ENCODE assay signal across 7 cellular contexts in the genomic region with DNA sequence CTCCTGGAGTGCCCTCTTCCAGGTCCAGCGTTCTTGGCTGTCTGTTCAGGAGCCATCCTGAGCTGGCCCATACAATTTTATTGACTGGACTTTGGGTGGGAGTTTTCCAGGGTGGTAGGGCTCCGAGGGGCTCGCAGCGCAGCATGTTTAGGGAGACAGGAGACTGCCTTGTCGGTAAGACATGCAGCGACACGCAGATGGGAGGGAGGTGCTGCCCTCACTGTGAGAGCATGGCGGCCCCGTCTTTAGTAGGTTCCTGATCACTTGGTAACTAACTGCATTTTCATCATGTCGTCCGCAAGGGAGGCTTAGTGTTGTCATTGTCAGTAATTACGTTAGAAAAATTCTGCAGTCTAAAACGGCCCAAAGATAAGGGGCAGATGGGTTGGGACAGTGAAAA.
DNase-seq lines count a peak whose midpoint lies in the region; ATAC-seq, FAIRE-seq and TF ChIP-seq lines count a peak whose summit lies in the region.
"Not testable (repeated sequence)": the region's sequence is repeated elsewhere in the genome, so short reads cannot be mapped to it uniquely, and the experiment has no call there.

No MANE protein-coding gene starts in this region.

- H3K4me2 ChIP-seq in GM23248 (ENCODE audit: unreplicated experiment); K562 (ENCODE audit: insufficient read depth, low read length); endothelial cell of umbilical vein (ENCODE audit: insufficient read depth, low read length); skeletal muscle satellite cell (ENCODE audit: low read length): not testable (repeated sequence)

- TF ChIP-seq EP300 in K562 (IDR thresholded peaks at IDR 0.05; ENCODE audit: low read length) = not testable (repeated sequence)

- H3K9me1 ChIP-seq in K562 (ENCODE audit: control insufficient read depth, insufficient read depth, low read length); endothelial cell of umbilical vein (replicated peaks; ENCODE audit: control insufficient read depth, extremely low read depth, insufficient read depth, low read length): not testable (repeated sequence)

- H3K79me2 ChIP-seq in GM23248 (ENCODE audit: insufficient read depth) (peaks cover 42% of the 10 kb centered on the region), K562 (ENCODE audit: control insufficient read depth, insufficient read depth, low read length) (peaks cover 16% of the 10 kb centered on the region)
- H3K79me2 ChIP-seq in endothelial cell of umbilical vein (ENCODE audit: control insufficient read depth, insufficient read depth, low read length) = not testable (repeated sequence)

- FAIRE-seq in K562 (lab: Jason Lieb, UNC); endothelial cell of umbilical vein (lab: Jason Lieb, UNC); pancreas (lab: Jason Lieb, UNC): not testable (repeated sequence)

- not testable (repeated sequence) for H3K36me3 ChIP-seq in GM23248 (ENCODE audit: low read depth); K562 (ENCODE audit: control insufficient read depth, insufficient read depth, low read length); endothelial cell of umbilical vein (ENCODE audit: control insufficient read depth in 2 of 2, extremely low read depth in 1 of 2, insufficient read depth in 2 of 2, low read length in 2 of 2); pancreas; skeletal muscle satellite cell (ENCODE audit: insufficient read depth, low read length)

- not testable (repeated sequence) for H4K20me1 ChIP-seq in GM23248 (ENCODE audit: insufficient read depth); K562 (replicated peaks; ENCODE audit: control insufficient read depth, insufficient read depth, low read length); endothelial cell of umbilical vein (replicated peaks; ENCODE audit: control insufficient read depth, extremely low read depth, insufficient read depth, low read length)

- H3K4me1 ChIP-seq in GM23248 (ENCODE audit: insufficient read depth) (peaks cover 17% of the 10 kb centered on the region), endothelial cell of umbilical vein (ENCODE audit: control insufficient read depth, extremely low read depth, insufficient read depth, low read length) (peaks cover 19% of the 10 kb centered on the region), skeletal muscle satellite cell (ENCODE audit: control insufficient read depth, insufficient read depth, low read length) (peaks cover 18% of the 10 kb centered on the region)
- not testable (repeated sequence) for H3K4me1 ChIP-seq in K562 (replicated peaks in 1 of 2; ENCODE audit: control insufficient read depth in 2 of 2, insufficient read depth in 2 of 2, low read length in 2 of 2); pancreas

- intact Hi-C loops in K562 (cut with micrococcal nuclease); endothelial cell of umbilical vein (cut with micrococcal nuclease); Right ventricle myocardium superior (cut with DNase I); left cardiac atrium (cut with DNase I); pancreas (cut with DNase I): not testable (repeated sequence)

- not testable (repeated sequence) for DNase-seq in GM23248; K562 (ENCODE audit: extremely low read depth in 1 of 4, low spot score in 3 of 4); endothelial cell of umbilical vein (ENCODE audit: low read depth, low spot score); Right ventricle myocardium superior; left cardiac atrium; pancreas

- ATAC-seq in K562 = peak; percentile 9
- ATAC-seq in Right ventricle myocardium superior (ENCODE audit: poor library complexity) = peak; percentile 54
- peak; percentile 23 to 29 for ATAC-seq in left cardiac atrium
- peak; percentile 16 to 31 (median 26) for ATAC-seq in pancreas

- WGBS in GM23248 (ENCODE audit: low coverage in 1 of 2, low lambda C conversion rate in 2 of 2, missing lambda C conversion rate in 2 of 2), 2 experiments = no CpG with 5 or more reads among the region's 13 CpGs
- WGBS in K562 (ENCODE audit: insufficient coverage, low coverage, missing lambda C conversion rate) = no CpG with 5 or more reads among the region's 13 CpGs
- WGBS in pancreas, 2 donors = no CpG with 5 or more reads among the region's 13 CpGs

- peak overlapping the region; percentile 79 for H3K9ac ChIP-seq in GM23248
- H3K9ac ChIP-seq in K562 (ENCODE audit: insufficient read depth in 1 of 2, low read depth in 2 of 2, low read length in 2 of 2); endothelial cell of umbilical vein (replicated peaks; ENCODE audit: extremely low read depth, insufficient read depth, low read length): not testable (repeated sequence)
- peak overlapping the region; percentile 52 for H3K9ac ChIP-seq in skeletal muscle satellite cell (ENCODE audit: low read depth, low read length)

- BruUV-seq in K562 (replicated peaks; lab: Mats Ljungman, UMichigan) = not testable (repeated sequence)
- BruUV-seq in endothelial cell of umbilical vein (replicated peaks; lab: Mats Ljungman, UMichigan) = TSS peak; percentile 48

- dilution Hi-C loops in endothelial cell of umbilical vein (cut with MboI; ENCODE audit: extremely low pct_ligation_motif_present, low sequenced_read_pairs) = not testable (repeated sequence)

- not testable (repeated sequence) for TF ChIP-seq POLR2A in K562 (conservative IDR thresholded peaks at IDR 0.05); endothelial cell of umbilical vein (IDR thresholded peaks at IDR 0.05; ENCODE audit: low read depth, low read length)

- not testable (repeated sequence) for H3K9me3 ChIP-seq in GM23248 (ENCODE audit: low read depth); K562 (replicated peaks; ENCODE audit: control insufficient read depth, insufficient read depth, low read depth, low read length); endothelial cell of umbilical vein (replicated peaks; ENCODE audit: control insufficient read depth, insufficient read depth, low read length); pancreas; skeletal muscle satellite cell (replicated peaks; ENCODE audit: low read length)

- peak overlapping the region; percentile 53; the same call in 1 of the 2 replicates for H3K27ac ChIP-seq in GM23248
- H3K27ac ChIP-seq in K562 (ENCODE audit: extremely low read depth, low read depth, low read length); endothelial cell of umbilical vein (ENCODE audit: insufficient read depth, low read depth, low read length); pancreas: not testable (repeated sequence)

- peaks cover 11% of the 10 kb centered on the region for H3F3A ChIP-seq in GM23248 (ENCODE audit: insufficient read depth)

- not testable (repeated sequence) for H3K9me2 ChIP-seq in GM23248 (ENCODE audit: insufficient read depth)

- not testable (repeated sequence) for H2AFZ ChIP-seq in GM23248; K562 (ENCODE audit: low read depth, low read length); endothelial cell of umbilical vein (ENCODE audit: low read depth, low read length)

- not testable (repeated sequence) for TF ChIP-seq CTCF in K562 (IDR thresholded peaks at IDR 0.05 in 2 of 3, conservative IDR thresholded peaks at IDR 0.05 in 1 of 3; ENCODE audit: insufficient read depth in 2 of 3, low read depth in 1 of 3, low read length in 3 of 3); endothelial cell of umbilical vein (IDR thresholded peaks at IDR 0.05; ENCODE audit: extremely low read depth in 1 of 2, insufficient read depth in 1 of 2, low read depth in 1 of 2, low read length in 2 of 2); pancreas (IDR thresholded peaks at IDR 0.05)

- in situ Hi-C loops in GM23248 (cut with MboI); K562 (cut with MboI): not testable (repeated sequence)

- not testable (repeated sequence) for TF ChIP-seq RAD21 in K562 (CRISPR knock-in tag; conservative IDR thresholded peaks at IDR 0.05 in 1 of 2, IDR thresholded peaks at IDR 0.05 in 1 of 2)

- POLR2A ChIA-PET in K562 (lab: Yijun Ruan, JAX); endothelial cell of umbilical vein (lab: Charles Lee): not testable (repeated sequence)

- CTCF ChIA-PET in K562 (lab: Yijun Ruan, JAX; ENCODE audit: low intra/inter-chr PET ratio); endothelial cell of umbilical vein (lab: Charles Lee): not testable (repeated sequence)

- H3K27me3 ChIP-seq in GM23248 (replicated peaks; ENCODE audit: insufficient read depth); K562 (ENCODE audit: control insufficient read depth in 2 of 2, insufficient read depth in 2 of 2, low read length in 2 of 2); endothelial cell of umbilical vein (ENCODE audit: control insufficient read depth in 2 of 2, insufficient read depth in 2 of 2, low read length in 2 of 2); pancreas; skeletal muscle satellite cell (ENCODE audit: control insufficient read depth, insufficient read depth, low read length): not testable (repeated sequence)

- H3K4me3 ChIP-seq in GM23248; K562; endothelial cell of umbilical vein (replicated peaks in 1 of 3; ENCODE audit: insufficient read depth in 1 of 3, low read depth in 1 of 3, low read length in 3 of 3); pancreas; skeletal muscle satellite cell (ENCODE audit: low read length): not testable (repeated sequence)
